Comparison of ENCODE assay signal across 8 cellular contexts in genomic region chr3:194070634-194071409, GRCh38.
DNase-seq lines count a peak whose midpoint lies in the region; ATAC-seq lines count a peak whose summit lies in the region.

No MANE protein-coding gene starts in this region.

- ATAC-seq in GM18873 (IDR thresholded peaks at IDR 0.05; ENCODE audit: low FRiP score, unreplicated experiment) (peak; percentile 87), HG03103 (IDR thresholded peaks at IDR 0.05; ENCODE audit: low read depth, unreplicated experiment) (peak; percentile 95)

- H3K79me1 ChIP-seq in mesendoderm (ENCODE audit: low read length) = no peaks in the 10 kb centered on the region

- peaks cover 5% of the 10 kb centered on the region for H3K36me3 Mint-ChIP-seq in activated CD4-positive, alpha-beta memory T cell treated with anti-CD3 and anti-CD28 coated beads, Interleukin-2, amount 10 ng/mL, durations not matched to agents 7 days and 5 days (ENCODE audit: low read depth)

- no peaks in the 10 kb centered on the region for H3K79me2 ChIP-seq in mesendoderm (ENCODE audit: control insufficient read depth, insufficient read depth, low read length)

- peaks cover 10% of the 10 kb centered on the region for H3K4me1 ChIP-seq in effector memory CD4-positive, alpha-beta T cell (ENCODE audit: control insufficient read depth, insufficient read depth, low read length, poor library complexity, severe bottlenecking)
- peaks cover 2% of the 10 kb centered on the region for H3K4me1 ChIP-seq in mesendoderm (ENCODE audit: control insufficient read depth, low read depth, low read length)

- H3K9me3 Mint-ChIP-seq in activated CD4-positive, alpha-beta memory T cell treated with anti-CD3 and anti-CD28 coated beads, Interleukin-2, amount 10 ng/mL, durations not matched to agents 7 days and 5 days = peaks cover 4% of the 10 kb centered on the region

- POLR2A ChIA-PET in activated CD4-positive, alpha-beta memory T cell treated with anti-CD3 and anti-CD28 coated beads, Interleukin-2, amount 10 ng/mL, durations not matched to agents 7 days and 5 days (lab: Charles Lee) = interaction anchor here (0.7 to 1.9 kb wide), 4 partner anchors 12 to 245 kb away, joined by 3 to 8 read pairs (median 4); no protein-coding TSS in a partner anchor

- H3K27me3 Mint-ChIP-seq in activated CD4-positive, alpha-beta memory T cell treated with anti-CD3 and anti-CD28 coated beads, Interleukin-2, amount 10 ng/mL, durations not matched to agents 7 days and 5 days = peaks cover 77% of the 10 kb centered on the region

- peak overlapping the region; percentile 0 for H2BK120ac ChIP-seq in mesendoderm (ENCODE audit: low read depth, low read length)

- H3K23ac ChIP-seq in mesendoderm (ENCODE audit: low read length) = peak overlapping the region; percentile 80

- peak overlapping the region; percentile 80 for H2BK5ac ChIP-seq in mesendoderm (ENCODE audit: low read length)

- H3K27ac Mint-ChIP-seq in activated CD4-positive, alpha-beta memory T cell treated with anti-CD3 and anti-CD28 coated beads, Interleukin-2, amount 10 ng/mL, durations not matched to agents 7 days and 5 days = no peak overlapping the region

- CTCF ChIA-PET in activated CD4-positive, alpha-beta memory T cell treated with anti-CD3 and anti-CD28 coated beads, Interleukin-2, amount 10 ng/mL, durations not matched to agents 7 days and 5 days (lab: Charles Lee) = interaction anchor here (0.6 to 0.8 kb wide), 2 partner anchors 245 to 289 kb away, joined by 3 read pairs; no protein-coding TSS in a partner anchor

- H3K27ac ChIP-seq in effector memory CD4-positive, alpha-beta T cell (ENCODE audit: insufficient read depth, low read length, poor library complexity, severe bottlenecking) = no peak overlapping the region
- H3K27ac ChIP-seq in mesendoderm (ENCODE audit: low read depth, low read length) = peak overlapping the region; percentile 83

- H3K4me2 ChIP-seq in mesendoderm (ENCODE audit: low read length) = peak overlapping the region; percentile 37

- no CpG with 5 or more reads among the region's 84 CpGs for WGBS in mesendoderm (ENCODE audit: extremely low coverage, insufficient coverage, low lambda C conversion rate)

- peak overlapping the region; percentile 56 for H3K4me3 ChIP-seq in effector memory CD4-positive, alpha-beta T cell (ENCODE audit: insufficient read depth, low read depth, low read length, poor library complexity, severe bottlenecking)
- H3K4me3 ChIP-seq in mesendoderm (ENCODE audit: low read length) = no peak overlapping the region

- peaks cover 10% of the 10 kb centered on the region for H3K27me3 ChIP-seq in effector memory CD4-positive, alpha-beta T cell (replicated peaks; ENCODE audit: control insufficient read depth, insufficient read depth, low read length, poor library complexity, severe bottlenecking)
- no peaks in the 10 kb centered on the region for H3K27me3 ChIP-seq in mesendoderm (ENCODE audit: insufficient read depth, low read length, poor library complexity)

- no peak overlapping the region for H2BK15ac ChIP-seq in mesendoderm (replicated peaks; ENCODE audit: low read depth)

- H3K4me3 Mint-ChIP-seq in activated CD4-positive, alpha-beta memory T cell treated with anti-CD3 and anti-CD28 coated beads, Interleukin-2, amount 10 ng/mL, durations not matched to agents 7 days and 5 days = peak overlapping the region; percentile 54

- peaks cover 26% of the 10 kb centered on the region for H3K4me1 Mint-ChIP-seq in activated CD4-positive, alpha-beta memory T cell treated with anti-CD3 and anti-CD28 coated beads, Interleukin-2, amount 10 ng/mL, durations not matched to agents 7 days and 5 days

- H2AK5ac ChIP-seq in mesendoderm (ENCODE audit: low read length) = no peak overlapping the region

- H3K9ac ChIP-seq in mesendoderm (ENCODE audit: low read length) = peak overlapping the region; percentile 68

- no peak overlapping the region for H4K5ac ChIP-seq in mesendoderm (ENCODE audit: low read length)

- no peaks in the 10 kb centered on the region for H3K9me3 ChIP-seq in effector memory CD4-positive, alpha-beta T cell (ENCODE audit: control insufficient read depth, low read length)

- no peaks in the 10 kb centered on the region for H3K36me3 ChIP-seq in effector memory CD4-positive, alpha-beta T cell (ENCODE audit: control insufficient read depth, insufficient read depth, low read length)
- H3K36me3 ChIP-seq in mesendoderm (ENCODE audit: control insufficient read depth, insufficient read depth, low read length) = no peaks in the 10 kb centered on the region

- no peak overlapping the region for H4K8ac ChIP-seq in mesendoderm (ENCODE audit: low read depth, low read length)

- peak overlapping the region; percentile 86 for H3K18ac ChIP-seq in mesendoderm (ENCODE audit: low read length)

- H3K56ac ChIP-seq in mesendoderm (ENCODE audit: low read length) = peak overlapping the region; percentile 92

- DNase-seq in AML-193 (lab: John Stamatoyannopoulos, UW) (peak; percentile 62), NCI-H2227 treated with DMSO at 0.1 percent for 48 hours (lab: John Stamatoyannopoulos, UW) (peak; percentile 28), mesendoderm (peak; percentile 93)
- peak; percentile 68 for DNase-seq in activated CD4-positive, alpha-beta memory T cell treated with anti-CD3 and anti-CD28 coated beads, Interleukin-2, amount 10 ng/mL, durations not matched to agents 7 days and 5 days
- peak; percentile 5 to 25 (median 14) for DNase-seq in effector memory CD4-positive, alpha-beta T cell
- DNase-seq in stimulated activated CD8-positive, alpha-beta memory T cell treated with anti-CD3 and anti-CD28 coated beads, Interleukin-12 subunit alpha, Interleukin-12 subunit beta, amount 100 ng/mL, for 24 hours (ENCODE audit: extremely low read depth) = peak; percentile 32

- H3K4ac ChIP-seq in mesendoderm (ENCODE audit: low read depth, low read length) = peak overlapping the region; percentile 46

Comparison
In these comparisons a context has a peak if more than half of its experiments do, and no peak if none do; other contexts are left out.
1. DNase-seq: peak in every context shown above with its lines; median percentile 93 in mesendoderm; 68 in activated CD4-positive, alpha-beta memory T cell treated with anti-CD3 and anti-CD28 coated beads, Interleukin-2, amount 10 ng/mL, durations not matched to agents 7 days and 5 days; 62 in AML-193; 32 in stimulated activated CD8-positive, alpha-beta memory T cell treated with anti-CD3 and anti-CD28 coated beads, Interleukin-12 subunit alpha, Interleukin-12 subunit beta, amount 100 ng/mL, for 24 hours; 28 in NCI-H2227 treated with DMSO at 0.1 percent for 48 hours; 14 in effector memory CD4-positive, alpha-beta T cell.